22 cellular contexts compared by ENCODE assay signal in the genomic region with DNA sequence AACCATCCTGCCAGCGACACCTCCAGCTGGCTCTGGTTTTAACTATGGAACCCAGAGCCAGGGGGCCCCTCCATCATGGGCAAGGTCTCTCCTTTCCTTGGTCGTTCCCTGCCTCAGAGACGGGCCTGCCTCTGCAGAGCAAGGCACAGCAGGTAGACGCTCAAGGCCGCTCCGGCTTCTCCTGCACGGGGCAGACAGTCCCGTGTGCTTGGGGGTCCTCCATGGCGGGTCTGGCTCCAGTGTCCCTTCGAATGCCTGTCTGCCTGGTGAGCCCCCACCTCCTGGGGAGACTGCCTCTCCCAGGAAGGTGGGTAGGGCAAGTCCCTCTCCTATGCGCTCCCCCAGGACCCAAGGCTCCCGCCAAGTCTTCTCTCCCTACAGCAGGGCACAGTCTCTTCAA.
"Had no signal": no experiment of that assay in that cellular context is flagged by ENCODE, and none has a peak within 500 bp of the region (broad histone marks: within the 10 kb centered on the region; RNA-seq: fewer than 3 reads in every experiment).

No MANE protein-coding gene starts in this region.

- FAIRE-seq: endothelial cell of umbilical vein had no signal

- H3K27me3 Mint-ChIP-seq: naive B cell; progenitor cell of endocrine pancreas; stimulated activated memory B cell treated with anti-CD40 and anti-IgM and Interleukin-4, amounts not matched to agents 10 μg/mL and 1 μg/mL and 100 μg/mL, for 72 hours; stimulated activated naive CD8-positive, alpha-beta T cell treated with anti-CD3 and anti-CD28 coated beads, Interleukin-15, Interleukin-2, amounts not matched to agents 100 ng/mL and 50 ng/mL, for 24 hours had no signal

- H3K27ac Mint-ChIP-seq: endodermal cell; naive B cell; progenitor cell of endocrine pancreas; stimulated activated memory B cell treated with anti-CD40 and anti-IgM and Interleukin-4, amounts not matched to agents 10 μg/mL and 1 μg/mL and 100 μg/mL, for 72 hours; stimulated activated naive CD8-positive, alpha-beta T cell treated with anti-CD3 and anti-CD28 coated beads, Interleukin-15, Interleukin-2, amounts not matched to agents 100 ng/mL and 50 ng/mL, for 24 hours had no signal

- H3K36me3 ChIP-seq: ovary had no signal

- H3K9me3 ChIP-seq: left lung, ovary, tibial artery, upper lobe of left lung, vagina had no signal

- H3K4me1 Mint-ChIP-seq: endodermal cell; stimulated activated memory B cell treated with anti-CD40 and anti-IgM and Interleukin-4, amounts not matched to agents 10 μg/mL and 1 μg/mL and 100 μg/mL, for 72 hours had no signal

- H3K4me3 Mint-ChIP-seq: endodermal cell; stimulated activated memory B cell treated with anti-CD40 and anti-IgM and Interleukin-4, amounts not matched to agents 10 μg/mL and 1 μg/mL and 100 μg/mL, for 72 hours; stimulated activated naive CD8-positive, alpha-beta T cell treated with anti-CD3 and anti-CD28 coated beads, Interleukin-15, Interleukin-2, amounts not matched to agents 100 ng/mL and 50 ng/mL, for 24 hours had no signal

- H3K4me3 ChIP-seq: coronary artery, heart right ventricle, left lung, ovary, smooth muscle cell, tibial artery, upper lobe of left lung, vagina had no signal

- H3K27me3 ChIP-seq: heart right ventricle, left lung, ovary, tibial artery, upper lobe of left lung, vagina had no signal

- ATAC-seq: heart right ventricle; left lung; right cardiac atrium; stimulated activated memory B cell treated with anti-CD40 and anti-IgM and Interleukin-4, amounts not matched to agents 10 μg/mL and 1 μg/mL and 100 μg/mL, for 72 hours had no signal

- H3K9me3 Mint-ChIP-seq: endodermal cell; naive B cell; stimulated activated memory B cell treated with anti-CD40 and anti-IgM and Interleukin-4, amounts not matched to agents 10 μg/mL and 1 μg/mL and 100 μg/mL, for 72 hours; stimulated activated naive CD8-positive, alpha-beta T cell treated with anti-CD3 and anti-CD28 coated beads, Interleukin-15, Interleukin-2, amounts not matched to agents 100 ng/mL and 50 ng/mL, for 24 hours had no signal

- H3K27ac ChIP-seq: coronary artery, left lung, ovary, tibial artery, upper lobe of left lung, vagina had no signal

- DNase-seq: effector CD4-positive, alpha-beta T cell; endodermal cell; erythroblast; foreskin melanocyte; heart right ventricle; islet precursor cell; mesendoderm; naive B cell; stimulated activated CD4-positive, alpha-beta T cell treated with anti-CD3 and anti-CD28 coated beads, Interleukin-4, amount 100 ng/mL, for 1 hour; stimulated activated CD8-positive, alpha-beta memory T cell treated with anti-CD3 and anti-CD28 coated beads, Interleukin-4, amount 100 ng/mL, for 48 hours; tibial artery; upper lobe of left lung had no signal

- H3K4me1 ChIP-seq: left lung, tibial artery, upper lobe of left lung, vagina had no signal
